Comparison of ENCODE assay signal across 14 cellular contexts in genomic region chr9:70229026-70229425, GRCh38. TPM values are rescaled to one million over a fixed set of nuclear protein-coding genes. Genes with fewer than 3 reads are reported as not detected.
DNase-seq lines count a peak whose midpoint lies in the region; ATAC-seq and TF ChIP-seq lines count a peak whose summit lies in the region.
"Had no signal": no experiment of that assay in that cellular context is flagged by ENCODE, and none has a peak within 500 bp of the region (broad histone marks: within the 10 kb centered on the region; RNA-seq: fewer than 3 reads in every experiment).

No MANE protein-coding gene starts in this region.

- TF ChIP-seq CTCF in WERI-Rb-1 (IDR thresholded peaks at IDR 0.05; ENCODE audit: low read depth, low read length) (peak; percentile 14; the same call in 1 of the 2 replicates), gastrocnemius medialis (IDR thresholded peaks at IDR 0.05 in 4 of 5, conservative IDR thresholded peaks at IDR 0.05 in 1 of 5) (no peak)
- TF ChIP-seq CTCF in CD8-positive, alpha-beta T cell (IDR thresholded peaks at IDR 0.05), result no peak

- 36% methylated on average over 4 of the region's 4 CpGs for WGBS in right cardiac atrium

- peaks cover 4% of the 10 kb centered on the region for H3K36me3 Mint-ChIP-seq in CD8-positive, alpha-beta T cell
- H3K36me3 Mint-ChIP-seq: activated naive CD4-positive, alpha-beta T cell treated with anti-CD3 and anti-CD28 coated beads, Interleukin-2, amount 10 ng/mL, durations not matched to agents 7 days and 5 days had no signal

- H3K4me1 Mint-ChIP-seq in CD8-positive, alpha-beta T cell (ENCODE audit: low read depth), result no peaks in the 10 kb centered on the region
- H3K4me1 Mint-ChIP-seq: activated naive CD4-positive, alpha-beta T cell treated with anti-CD3 and anti-CD28 coated beads, Interleukin-2, amount 10 ng/mL, durations not matched to agents 7 days and 5 days had no signal

- no peaks in the 10 kb centered on the region for H3K9me3 ChIP-seq in WERI-Rb-1 (ENCODE audit: severe bottlenecking)
- H3K9me3 ChIP-seq in right cardiac atrium (ENCODE audit: control insufficient read depth, low read length), result no peaks in the 10 kb centered on the region
- H3K9me3 ChIP-seq in gastrocnemius medialis, result no peaks in the 10 kb centered on the region
- H3K9me3 ChIP-seq in CD8-positive, alpha-beta T cell (ENCODE audit: low read length), result no peaks in the 10 kb centered on the region
- H3K9me3 ChIP-seq: BLaER1 had no signal

- intact Hi-C loops in right cardiac atrium (cut with DNase I), result loop anchor here in 1 of 4 donors (5.0 kb wide), 1 partner anchor 257 kb away; no protein-coding TSS in a partner anchor
- intact Hi-C loops in gastrocnemius medialis (cut with DNase I; ENCODE audit: low total_unique reads), result loop anchor here (1.0 kb wide), 1 partner anchor 257 kb away; no protein-coding TSS in a partner anchor
- intact Hi-C loops in CD8-positive, alpha-beta T cell (cut with DNase I, micrococcal nuclease), result no loop called here

- CTCF ChIA-PET in CD8-positive, alpha-beta T cell (lab: Charles Lee), result no interaction called here

- ATAC-seq in right cardiac atrium (peak; percentile 85 to 87), gastrocnemius medialis (peak; percentile 52 to 56)
- no peak for ATAC-seq in CD8-positive, alpha-beta T cell
- ATAC-seq: esophagus mucosa had no signal

- H3K4me3 ChIP-seq in WERI-Rb-1 (ENCODE audit: low read depth, low read length), result 0 out of 2 replicates have a peak overlapping the region, but pooled peaks have one; percentile 3
- H3K4me3 ChIP-seq in right cardiac atrium (ENCODE audit: low read length), result no peak overlapping the region
- no peak overlapping the region for H3K4me3 ChIP-seq in gastrocnemius medialis
- no peak overlapping the region for H3K4me3 ChIP-seq in CD8-positive, alpha-beta T cell (ENCODE audit: low read depth, low read length)
- H3K4me3 ChIP-seq: BLaER1 had no signal

- DNase-seq in NCI-H1092 (lab: John Stamatoyannopoulos, UW) (peak; percentile 23), WERI-Rb-1 (peak; percentile 55), right cardiac atrium (peak in 2 of 3 donors; percentile 73 to 74), gastrocnemius medialis (no peak), medulla oblongata (ENCODE audit: extremely low spot score) (no peak), islet precursor cell (no peak)
- DNase-seq in activated CD4-positive, alpha-beta T cell treated with anti-CD3 and anti-CD28 coated beads for 1 hour, result no peak
- no peak for DNase-seq in CD8-positive, alpha-beta T cell
- DNase-seq: activated naive CD4-positive, alpha-beta T cell treated with anti-CD3 and anti-CD28 coated beads, Interleukin-2, amount 10 ng/mL, durations not matched to agents 7 days and 5 days; GDM1; H9 had no signal

- H3K27me3 ChIP-seq in WERI-Rb-1 (ENCODE audit: insufficient read depth, low read depth, severe bottlenecking) (no peaks in the 10 kb centered on the region), right cardiac atrium (ENCODE audit: control insufficient read depth, insufficient read depth) (no peaks in the 10 kb centered on the region), gastrocnemius medialis (no peaks in the 10 kb centered on the region)
- no peaks in the 10 kb centered on the region for H3K27me3 ChIP-seq in CD8-positive, alpha-beta T cell (ENCODE audit: insufficient read depth, low read length)
- H3K27me3 ChIP-seq: BLaER1 had no signal

- no peak overlapping the region for H3K27ac Mint-ChIP-seq in CD8-positive, alpha-beta T cell
- H3K27ac Mint-ChIP-seq: activated naive CD4-positive, alpha-beta T cell treated with anti-CD3 and anti-CD28 coated beads, Interleukin-2, amount 10 ng/mL, durations not matched to agents 7 days and 5 days; progenitor cell of endocrine pancreas had no signal

- POLR2A ChIA-PET in CD8-positive, alpha-beta T cell (lab: Charles Lee), result no interaction called here

- no peaks in the 10 kb centered on the region for H3K4me1 ChIP-seq in right cardiac atrium (ENCODE audit: control insufficient read depth, insufficient read depth, low read length)
- peaks cover 16 to 17% of the 10 kb centered on the region in 2 donors for H3K4me1 ChIP-seq in gastrocnemius medialis
- H3K4me1 ChIP-seq in CD8-positive, alpha-beta T cell (ENCODE audit: insufficient read depth, low read length), result no peaks in the 10 kb centered on the region
- H3K4me1 ChIP-seq: BLaER1 had no signal

- no peak overlapping the region for H3K4me3 Mint-ChIP-seq in CD8-positive, alpha-beta T cell
- H3K4me3 Mint-ChIP-seq: activated naive CD4-positive, alpha-beta T cell treated with anti-CD3 and anti-CD28 coated beads, Interleukin-2, amount 10 ng/mL, durations not matched to agents 7 days and 5 days; H9 had no signal

- no peaks in the 10 kb centered on the region for H3K36me3 ChIP-seq in WERI-Rb-1
- no peaks in the 10 kb centered on the region for H3K36me3 ChIP-seq in gastrocnemius medialis
- H3K36me3 ChIP-seq in CD8-positive, alpha-beta T cell (ENCODE audit: insufficient read depth, low read length), result no peaks in the 10 kb centered on the region
- H3K36me3 ChIP-seq: BLaER1 had no signal

- no peaks in the 10 kb centered on the region for H3K9me3 Mint-ChIP-seq in CD8-positive, alpha-beta T cell
- H3K9me3 Mint-ChIP-seq: activated naive CD4-positive, alpha-beta T cell treated with anti-CD3 and anti-CD28 coated beads, Interleukin-2, amount 10 ng/mL, durations not matched to agents 7 days and 5 days had no signal

- in situ Hi-C loops in gastrocnemius medialis (cut with MboI; ENCODE audit: low sequenced_read_pairs in 4 of 4), result loop anchor here in 2 of 4 donors (10.0 to 25.0 kb wide), 4 partner anchors 117 to 442 kb away; no protein-coding TSS in a partner anchor

- no peak for TF ChIP-seq POLR2A in gastrocnemius medialis (IDR thresholded peaks at IDR 0.05)

- H3K27ac ChIP-seq in WERI-Rb-1, result peak overlapping the region; percentile 35
- H3K27ac ChIP-seq in right cardiac atrium (ENCODE audit: low read length), result peak overlapping the region; percentile 8
- H3K27ac ChIP-seq in gastrocnemius medialis, result peak overlapping the region in 2 of 4 donors; percentile 7 to 39
- H3K27ac ChIP-seq in CD8-positive, alpha-beta T cell (ENCODE audit: low read depth, low read length), result no peak overlapping the region
- H3K27ac ChIP-seq: BLaER1 had no signal

- H3K27me3 Mint-ChIP-seq in CD8-positive, alpha-beta T cell (ENCODE audit: low read depth), result peaks cover 2% of the 10 kb centered on the region
- H3K27me3 Mint-ChIP-seq: activated naive CD4-positive, alpha-beta T cell treated with anti-CD3 and anti-CD28 coated beads, Interleukin-2, amount 10 ng/mL, durations not matched to agents 7 days and 5 days; progenitor cell of endocrine pancreas had no signal

RNA-seq across cellular contexts. Expression of gene SMC5, which starts 29.8 kb away (rescaled TPM):
- total RNA-seq in right cardiac atrium (10 to 100 TPM; 15.4 to 24.4 (median 17.0) TPM), gastrocnemius medialis (100 to 1,000 TPM in 1 of 4 donors, 10 to 100 TPM in 3; 16.2 to 250 (median 20.5) TPM)
- polyA plus RNA-seq in right cardiac atrium, result 7.7 TPM
- total RNA-seq in CD8-positive, alpha-beta T cell, result 10 to 100 TPM; 28.6 to 32.0 TPM

Comparison
In these comparisons a context has a peak if more than half of its experiments do, and no peak if none do; other contexts are left out.
1. DNase-seq: peak in NCI-H1092 (single experiment), WERI-Rb-1 (single experiment) and right cardiac atrium (2 of 3); none in gastrocnemius medialis (0 of 2), medulla oblongata (single experiment), activated CD4-positive, alpha-beta T cell treated with anti-CD3 and anti-CD28 coated beads for 1 hour (single experiment), islet precursor cell (single experiment) and CD8-positive, alpha-beta T cell (0 of 7).